In genomic region chr3:112470791-112471190, GRCh38 we compare ENCODE assay signal across 17 cellular contexts. TPM values are rescaled to one million over a fixed set of nuclear protein-coding genes. Genes with fewer than 3 reads are reported as not detected.
DNase-seq lines count a peak whose midpoint lies in the region; ATAC-seq, FAIRE-seq and TF ChIP-seq lines count a peak whose summit lies in the region.
"Had no signal": no experiment of that assay in that cellular context is flagged by ENCODE, and none has a peak within 500 bp of the region (broad histone marks: within the 10 kb centered on the region; RNA-seq: fewer than 3 reads in every experiment).

No MANE protein-coding gene starts in this region.

- H3K9me3 Mint-ChIP-seq in naive thymus-derived CD4-positive, alpha-beta T cell: peaks cover 0 to 6% (median 0%) of the 10 kb centered on the region in 11 donors
- H3K9me3 Mint-ChIP-seq: activated T-cell treated with anti-CD3 and anti-CD28 coated beads, Interleukin-2, amount 50 U/mL, for 72 hours had no signal

- TF ChIP-seq CTCF in AG10803 (conservative IDR thresholded peaks at IDR 0.05; ENCODE audit: low read length) (no peak), mammary epithelial cell (conservative IDR thresholded peaks at IDR 0.05 in 1 of 2, IDR thresholded peaks at IDR 0.05 in 1 of 2; ENCODE audit: extremely low read depth in 1 of 2, insufficient read depth in 1 of 2, low read depth in 1 of 2, low read length in 2 of 2) (no peak)

- CTCF ChIA-PET in naive thymus-derived CD4-positive, alpha-beta T cell (lab: Charles Lee): interaction anchor here (0.6 to 0.9 kb wide), 2 partner anchors 8 to 46 kb away, joined by 3 to 7 read pairs; no protein-coding TSS in a partner anchor
- CTCF ChIA-PET in mammary epithelial cell (lab: Charles Lee; ENCODE audit: low non-redundant PET): no interaction called here

- H4K20me1 ChIP-seq in mammary epithelial cell (ENCODE audit: insufficient read depth, low read length): no peaks in the 10 kb centered on the region

- H3K4me3 Mint-ChIP-seq in naive thymus-derived CD4-positive, alpha-beta T cell: peak overlapping the region in 7 of 10 donors; percentile 3 to 80 (median 12)
- H3K4me3 Mint-ChIP-seq: activated CD4-positive, alpha-beta T cell treated with anti-CD3 and anti-CD28 coated beads for 36 hours; activated T-cell treated with anti-CD3 and anti-CD28 coated beads, Interleukin-2, amount 50 U/mL, for 72 hours had no signal

- H3K27ac Mint-ChIP-seq in naive thymus-derived CD4-positive, alpha-beta T cell: peak overlapping the region in 8 of 9 donors; percentile 56 to 94 (median 86)
- H3K27ac Mint-ChIP-seq: activated T-cell treated with anti-CD3 and anti-CD28 coated beads, Interleukin-2, amount 50 U/mL, for 72 hours had no signal

- in situ Hi-C loops in mammary epithelial cell (cut with MboI; ENCODE audit: low sequenced_read_pairs in 2 of 2): no loop called here

- no peak overlapping the region for H3K9ac ChIP-seq in mammary epithelial cell (ENCODE audit: insufficient read depth, low read length)

- DNase-seq in AG10803 (ENCODE audit: low read depth): peak; percentile 71
- DNase-seq in GM12892 (ENCODE audit: insufficient read length): no peak
- peak; percentile 97 for DNase-seq in amniotic epithelial cell (ENCODE audit: low read depth)
- DNase-seq in naive thymus-derived CD4-positive, alpha-beta T cell: no peak
- DNase-seq in mammary epithelial cell: no peak
- DNase-seq in HPDE6-E6E7 (ENCODE audit: extremely low spot score): no peak
- DNase-seq: activated CD4-positive, alpha-beta T cell treated with anti-CD3 and anti-CD28 coated beads for 36 hours; activated T-cell treated with anti-CD3 and anti-CD28 coated beads, Interleukin-2, amount 50 U/mL, for 72 hours; C1 segment of cervical spinal cord; glutamatergic neuron; MV-4-11; NCI-H2107; RPMI8226 had no signal

- 93% methylated on average over 4 of the region's 4 CpGs for WGBS in mammary epithelial cell (ENCODE audit: low coverage, missing lambda C conversion rate)

- no peaks in the 10 kb centered on the region for H3K27me3 Mint-ChIP-seq in naive thymus-derived CD4-positive, alpha-beta T cell
- H3K27me3 Mint-ChIP-seq: activated CD4-positive, alpha-beta T cell treated with anti-CD3 and anti-CD28 coated beads for 36 hours had no signal

- BruUV-seq in mammary epithelial cell (replicated peaks; lab: Mats Ljungman, UMichigan): no TSS peak

- TF ChIP-seq POLR2A in GM12892 (IDR thresholded peaks at IDR 0.05; ENCODE audit: low read depth, low read length): no peak

- FAIRE-seq in GM12892 (lab: Jason Lieb, UNC): peak; percentile 9
- FAIRE-seq: endometrium had no signal

- no peak overlapping the region for H3K27ac ChIP-seq in naive thymus-derived CD4-positive, alpha-beta T cell (ENCODE audit: low read depth, low read length)
- H3K27ac ChIP-seq in mammary epithelial cell (ENCODE audit: insufficient read depth, low read depth, low read length): no peak overlapping the region
- H3K27ac ChIP-seq: cardiac muscle cell had no signal

- no peak overlapping the region for H2AFZ ChIP-seq in mammary epithelial cell (ENCODE audit: low read depth, low read length)

- ATAC-seq in naive thymus-derived CD4-positive, alpha-beta T cell: no peak
- ATAC-seq in GM21528 (IDR thresholded peaks at IDR 0.05; ENCODE audit: low FRiP score, unreplicated experiment) (no peak), GM18858 (IDR thresholded peaks at IDR 0.05; ENCODE audit: unreplicated experiment) (no peak)
- ATAC-seq: activated CD4-positive, alpha-beta T cell treated with anti-CD3 and anti-CD28 coated beads for 36 hours; activated T-cell treated with anti-CD3 and anti-CD28 coated beads, Interleukin-2, amount 50 U/mL, for 72 hours had no signal

- H3K79me2 ChIP-seq in mammary epithelial cell (ENCODE audit: insufficient read depth, low read length): no peaks in the 10 kb centered on the region

- H3K36me3 Mint-ChIP-seq in naive thymus-derived CD4-positive, alpha-beta T cell: peaks cover 11 to 68% (median 46%) of the 10 kb centered on the region in 5 donors

- H3K4me3 ChIP-seq in AG10803 (ENCODE audit: low read length) (no peak overlapping the region), mammary epithelial cell (replicated peaks in 1 of 3; ENCODE audit: insufficient read depth in 1 of 3, low read depth in 2 of 3, low read length in 3 of 3) (no peak overlapping the region)
- H3K4me3 ChIP-seq in naive thymus-derived CD4-positive, alpha-beta T cell (ENCODE audit: low read length): no peak overlapping the region
- H3K4me3 ChIP-seq: cardiac muscle cell had no signal

- peaks cover 55 to 97% (median 92%) of the 10 kb centered on the region in 7 donors for H3K4me1 Mint-ChIP-seq in naive thymus-derived CD4-positive, alpha-beta T cell

- peaks cover 37 to 73% of the 10 kb centered on the region in 2 donors for H3K4me1 ChIP-seq in naive thymus-derived CD4-positive, alpha-beta T cell (ENCODE audit: control insufficient read depth in 2 of 2, insufficient read depth in 2 of 2, low read length in 2 of 2)
- no peaks in the 10 kb centered on the region for H3K4me1 ChIP-seq in mammary epithelial cell (ENCODE audit: insufficient read depth, low read length)

- no peaks in the 10 kb centered on the region for H3K36me3 ChIP-seq in naive thymus-derived CD4-positive, alpha-beta T cell (ENCODE audit: control insufficient read depth in 2 of 3, insufficient read depth in 3 of 3, low read length in 3 of 3)
- H3K36me3 ChIP-seq in mammary epithelial cell (ENCODE audit: insufficient read depth, low read length): no peaks in the 10 kb centered on the region
- H3K36me3 ChIP-seq: cardiac muscle cell had no signal

- H3K9me3 ChIP-seq in naive thymus-derived CD4-positive, alpha-beta T cell (ENCODE audit: control insufficient read depth in 2 of 3, low read length in 3 of 3): no peaks in the 10 kb centered on the region
- no peaks in the 10 kb centered on the region for H3K9me3 ChIP-seq in mammary epithelial cell (replicated peaks; ENCODE audit: insufficient read depth, low read length)

- H3K4me2 ChIP-seq in mammary epithelial cell (ENCODE audit: insufficient read depth, low read depth, low read length): no peak overlapping the region

- POLR2A ChIA-PET in naive thymus-derived CD4-positive, alpha-beta T cell (lab: Charles Lee): interaction anchor here (1.1 to 1.2 kb wide), 2 partner anchors 10 to 91 kb away, joined by 3 read pairs; partner anchors contain the start of genes ATG3 and SLC35A5

- intact Hi-C loops in naive thymus-derived CD4-positive, alpha-beta T cell (cut with micrococcal nuclease): loop anchor here in 1 of 2 donors (1.0 to 10.0 kb wide), 2 partner anchors 9 to 534 kb away; no protein-coding TSS in a partner anchor
- intact Hi-C loops in mammary epithelial cell (cut with micrococcal nuclease): no loop called here

- no peaks in the 10 kb centered on the region for H3K27me3 ChIP-seq in naive thymus-derived CD4-positive, alpha-beta T cell (ENCODE audit: control insufficient read depth in 2 of 2, insufficient read depth in 2 of 2, low read length in 2 of 2)
- no peaks in the 10 kb centered on the region for H3K27me3 ChIP-seq in mammary epithelial cell (ENCODE audit: insufficient read depth, low read length)
- H3K27me3 ChIP-seq: cardiac muscle cell had no signal

- dilution Hi-C loops in mammary epithelial cell (cut with HindIII; ENCODE audit: low sequenced_read_pairs): no loop called here

RNA-seq across cellular contexts. Expression of gene BTLA, which starts 28.5 kb away (rescaled TPM):
- 52.2 TPM for polyA plus RNA-seq in GM12892 (2012; ENCODE audit: missing spikeins)
- total RNA-seq in naive thymus-derived CD4-positive, alpha-beta T cell: 10 to 100 TPM; 15.6 to 29.5 (median 26.1) TPM
- 10 to 100 TPM; 13.3 to 18.5 TPM for polyA plus RNA-seq in naive thymus-derived CD4-positive, alpha-beta T cell
- total RNA-seq in mammary epithelial cell: not detected
- polyA plus RNA-seq in mammary epithelial cell: not detected
- polyA minus RNA-seq in mammary epithelial cell: not detected
- total RNA-seq: cardiac muscle cell had no signal
- polyA plus RNA-seq: cardiac muscle cell had no signal

Comparison
In these comparisons a context has a peak if more than half of its experiments do, and no peak if none do; other contexts are left out.
1. DNase-seq: peak in AG10803 (single experiment) and amniotic epithelial cell (single experiment); none in GM12892 (single experiment), naive thymus-derived CD4-positive, alpha-beta T cell (0 of 9), mammary epithelial cell (single experiment) and HPDE6-E6E7 (single experiment).
2. RNA of gene BTLA, which starts 28.5 kb away (total RNA-seq): 15.6 to 29.5 TPM in naive thymus-derived CD4-positive, alpha-beta T cell; not detected in mammary epithelial cell; every median in the first group is over 10 times any median in the second.